Comparison of ENCODE assay signal across 12 cellular contexts in genomic region chr19:3336351-3336679, GRCh38. TPM values are rescaled to one million over a fixed set of nuclear protein-coding genes. Genes with fewer than 3 reads are reported as not detected.
DNase-seq lines count a peak whose midpoint lies in the region; ATAC-seq, FAIRE-seq and TF ChIP-seq lines count a peak whose summit lies in the region.
"Had no signal": no experiment of that assay in that cellular context is flagged by ENCODE, and none has a peak within 500 bp of the region (broad histone marks: within the 10 kb centered on the region; RNA-seq: fewer than 3 reads in every experiment).

No MANE protein-coding gene starts in this region.

- H3K9me3 ChIP-seq in WERI-Rb-1 (ENCODE audit: severe bottlenecking) = no peaks in the 10 kb centered on the region
- H3K9me3 ChIP-seq in keratinocyte (ENCODE audit: control insufficient read depth, low read depth, low read length) = no peaks in the 10 kb centered on the region
- no peaks in the 10 kb centered on the region for H3K9me3 ChIP-seq in gastrocnemius medialis

- peaks cover 0 to 4% of the 10 kb centered on the region in 2 donors for H3K27me3 Mint-ChIP-seq in natural killer cell treated with Interleukin-12 subunit alpha and Interleukin-12 subunit beta and Interleukin-15 and Interleukin-18, amount 100 ng/mL, for 72 hours

- peaks cover 26% of the 10 kb centered on the region for H3K4me1 ChIP-seq in ACC112 (ENCODE audit: control insufficient read depth, insufficient read depth, low read length, unreplicated experiment)
- peaks cover 11% of the 10 kb centered on the region for H3K4me1 ChIP-seq in keratinocyte (ENCODE audit: control insufficient read depth, extremely low read depth, insufficient read depth, low read length)
- peaks cover 38 to 39% of the 10 kb centered on the region in 2 donors for H3K4me1 ChIP-seq in gastrocnemius medialis

- TF ChIP-seq CTCF in WERI-Rb-1 (IDR thresholded peaks at IDR 0.05; ENCODE audit: low read depth, low read length) (no peak), keratinocyte (optimal IDR thresholded peaks at IDR 0.05 in 1 of 3, IDR thresholded peaks at IDR 0.05 in 1 of 3, conservative IDR thresholded peaks at IDR 0.05 in 1 of 3; ENCODE audit: extremely low read depth in 1 of 3, insufficient read depth in 2 of 3, low read length in 3 of 3) (no peak), gastrocnemius medialis (IDR thresholded peaks at IDR 0.05 in 4 of 5, conservative IDR thresholded peaks at IDR 0.05 in 1 of 5) (no peak), foreskin fibroblast (IDR thresholded peaks at IDR 0.05; ENCODE audit: low read depth, low read length) (no peak)

- H3K36me3 ChIP-seq in ACC112 (ENCODE audit: insufficient read depth, low read length) = no peaks in the 10 kb centered on the region
- H3K36me3 ChIP-seq in WERI-Rb-1 = no peaks in the 10 kb centered on the region
- H3K36me3 ChIP-seq in keratinocyte (ENCODE audit: control insufficient read depth in 2 of 2, extremely low read depth in 1 of 2, insufficient read depth in 2 of 2, low read length in 2 of 2) = no peaks in the 10 kb centered on the region
- H3K36me3 ChIP-seq in gastrocnemius medialis = no peaks in the 10 kb centered on the region

- H3K27me3 ChIP-seq in ACC112 (ENCODE audit: insufficient read depth, low read length) = no peaks in the 10 kb centered on the region
- no peaks in the 10 kb centered on the region for H3K27me3 ChIP-seq in WERI-Rb-1 (ENCODE audit: insufficient read depth, low read depth, severe bottlenecking)
- peaks cover 15% of the 10 kb centered on the region for H3K27me3 ChIP-seq in keratinocyte (ENCODE audit: control insufficient read depth, extremely low read depth, insufficient read depth, low read length)
- H3K27me3 ChIP-seq in gastrocnemius medialis = no peaks in the 10 kb centered on the region

- H3K4me3 Mint-ChIP-seq in natural killer cell treated with Interleukin-12 subunit alpha and Interleukin-12 subunit beta and Interleukin-15 and Interleukin-18, amount 100 ng/mL, for 72 hours = no peak overlapping the region

- dilution Hi-C loops in keratinocyte (cut with MboI; ENCODE audit: extremely low pct_ligation_motif_present, low sequenced_read_pairs) = no loop called here

- no peaks in the 10 kb centered on the region for H3K9me3 Mint-ChIP-seq in natural killer cell treated with Interleukin-12 subunit alpha and Interleukin-12 subunit beta and Interleukin-15 and Interleukin-18, amount 100 ng/mL, for 72 hours

- peak overlapping the region; percentile 19 for H3K4me2 ChIP-seq in keratinocyte (ENCODE audit: control insufficient read depth, extremely low read depth, insufficient read depth, low read depth, low read length)

- H3K4me1 Mint-ChIP-seq in natural killer cell treated with Interleukin-12 subunit alpha and Interleukin-12 subunit beta and Interleukin-15 and Interleukin-18, amount 100 ng/mL, for 72 hours (ENCODE audit: low read depth in 2 of 2) = peaks cover 5 to 6% of the 10 kb centered on the region in 2 donors

- no peak for TF ChIP-seq POLR2A in gastrocnemius medialis (IDR thresholded peaks at IDR 0.05)

- intact Hi-C loops in gastrocnemius medialis (cut with DNase I; ENCODE audit: low total_unique reads) = loop anchor here (2.0 kb wide), 2 partner anchors 22 to 92 kb away; no protein-coding TSS in a partner anchor

- no peak overlapping the region for H3K27ac Mint-ChIP-seq in natural killer cell treated with Interleukin-12 subunit alpha and Interleukin-12 subunit beta and Interleukin-15 and Interleukin-18, amount 100 ng/mL, for 72 hours

- no peak overlapping the region for H3K9ac ChIP-seq in keratinocyte (ENCODE audit: control insufficient read depth, extremely low read depth, insufficient read depth, low read length)

- no peak for FAIRE-seq in keratinocyte (lab: Jason Lieb, UNC)
- FAIRE-seq: urothelium cell line had no signal

- no peaks in the 10 kb centered on the region for H3K9me1 ChIP-seq in keratinocyte (ENCODE audit: control insufficient read depth, extremely low read depth, insufficient read depth, low read length)

- no peak for DNase-seq in WERI-Rb-1
- DNase-seq in keratinocyte (ENCODE audit: low read depth, low spot score) = no peak
- no peak for DNase-seq in gastrocnemius medialis
- DNase-seq in foreskin fibroblast = no peak
- DNase-seq in activated CD8-positive, alpha-beta memory T cell treated with anti-CD3 and anti-CD28 coated beads, Interleukin-2, amount 50 U/mL, for 4 hours = no peak
- DNase-seq in left lobe of liver (ENCODE audit: low spot score) = no peak
- no peak for DNase-seq in natural killer cell treated with Interleukin-12 subunit alpha and Interleukin-12 subunit beta and Interleukin-15 and Interleukin-18, amount 100 ng/mL, for 72 hours (ENCODE audit: low spot score)
- DNase-seq: activated CD4-positive, alpha-beta T cell treated with anti-CD3 and anti-CD28 coated beads, Interleukin-2, amount 50 U/mL, for 1 hour; activated effector memory CD4-positive, alpha-beta T cell treated with anti-CD3 and anti-CD28 coated beads, Interleukin-2, amount 50 U/mL, for 16 hours; NCI-H1436 treated with DMSO at 0.1 percent for 48 hours had no signal

- H4K20me1 ChIP-seq in keratinocyte (ENCODE audit: control insufficient read depth, extremely low read depth, insufficient read depth, low read length) = no peaks in the 10 kb centered on the region

- ATAC-seq in gastrocnemius medialis (no peak), left lobe of liver (no peak)
- ATAC-seq in natural killer cell treated with Interleukin-12 subunit alpha and Interleukin-12 subunit beta and Interleukin-15 and Interleukin-18, amount 100 ng/mL, for 72 hours = no peak

- H2AFZ ChIP-seq in ACC112 (ENCODE audit: low read length, unreplicated experiment) (no peak overlapping the region), keratinocyte (ENCODE audit: control insufficient read depth, low read length) (peak overlapping the region; percentile 56)

- H3K36me3 Mint-ChIP-seq in natural killer cell treated with Interleukin-12 subunit alpha and Interleukin-12 subunit beta and Interleukin-15 and Interleukin-18, amount 100 ng/mL, for 72 hours = no peaks in the 10 kb centered on the region

- H3K27ac ChIP-seq in ACC112 (ENCODE audit: low read depth, low read length) (peak overlapping the region; percentile 97), WERI-Rb-1 (peak overlapping the region; percentile 88), keratinocyte (ENCODE audit: control insufficient read depth, insufficient read depth, low read length) (no peak overlapping the region), gastrocnemius medialis (peak overlapping the region; percentile 92 to 97 (median 95))

- H3K4me3 ChIP-seq in ACC112 (ENCODE audit: low read depth, low read length) (peak overlapping the region; percentile 37; the same call in 1 of the 2 replicates), WERI-Rb-1 (ENCODE audit: low read depth, low read length) (no peak overlapping the region), keratinocyte (ENCODE audit: control insufficient read depth in 2 of 3, extremely low read depth in 1 of 3, insufficient read depth in 2 of 3, low read depth in 1 of 3, low read length in 3 of 3) (no peak overlapping the region), gastrocnemius medialis (peak overlapping the region in 1 of 4 donors; percentile 25), foreskin fibroblast (ENCODE audit: low read depth in 1 of 2, low read length in 2 of 2) (no peak overlapping the region)

- H3K79me2 ChIP-seq in ACC112 (ENCODE audit: control insufficient read depth, insufficient read depth, low read length, unreplicated experiment) = no peaks in the 10 kb centered on the region
- H3K79me2 ChIP-seq in keratinocyte (ENCODE audit: control insufficient read depth, insufficient read depth, low read length) = no peaks in the 10 kb centered on the region

- in situ Hi-C loops in gastrocnemius medialis (cut with MboI; ENCODE audit: low sequenced_read_pairs in 4 of 4) = loop anchor here in 1 of 4 donors (10.0 kb wide), 1 partner anchor 88 kb away; no protein-coding TSS in a partner anchor

RNA-seq across cellular contexts. Expression of gene NFIC, which starts 30.1 kb away (rescaled TPM):
- 1.8 to 7.6 TPM (median 2.4 TPM) in 3 replicates for polyA plus RNA-seq in keratinocyte
- polyA plus RNA-seq in keratinocyte (2011; ENCODE audit: low read depth) = 31.7 TPM
- polyA plus RNA-seq in keratinocyte (2011; cell fraction: cytosol; rRNA removed) = 3.3 and 8.9 TPM in 2 replicates
- polyA plus RNA-seq in keratinocyte (2011; cell fraction: nucleus; rRNA removed) = 15.0 and 19.2 TPM in 2 replicates
- 26.2 and 57.7 TPM in 2 replicates for polyA plus RNA-seq in keratinocyte (2012; ENCODE audit: low replicate concordance)
- 6.3 to 75.9 TPM (median 7.7 TPM) in 3 replicates for polyA minus RNA-seq in keratinocyte
- 18.4 TPM for polyA minus RNA-seq in keratinocyte (2011; cell fraction: cytosol; rRNA and poly(A)+ RNA removed)
- polyA minus RNA-seq in keratinocyte (2011; cell fraction: nucleus; rRNA and poly(A)+ RNA removed) = 10.4 and 17.4 TPM in 2 replicates
- total RNA-seq in gastrocnemius medialis (100 to 1,000 TPM in 3 of 4 donors, 10 to 100 TPM in 1; 90.2 to 403 (median 348) TPM), left lobe of liver (203 TPM)
- 10 to 100 TPM; 21.4 to 41.7 TPM for total RNA-seq in natural killer cell treated with Interleukin-12 subunit alpha and Interleukin-12 subunit beta and Interleukin-15 and Interleukin-18, amount 100 ng/mL, for 72 hours
